Comparison of ENCODE assay signal across 20 cellular contexts in genomic region chr10:130140425-130140824, GRCh38. TPM values are rescaled to one million over a fixed set of nuclear protein-coding genes. Genes with fewer than 3 reads are reported as not detected.
DNase-seq lines count a peak whose midpoint lies in the region; ATAC-seq and TF ChIP-seq lines count a peak whose summit lies in the region.
"Had no signal": no experiment of that assay in that cellular context is flagged by ENCODE, and none has a peak within 500 bp of the region (broad histone marks: within the 10 kb centered on the region; RNA-seq: fewer than 3 reads in every experiment).

No MANE protein-coding gene starts in this region.

- peaks cover 42% of the 10 kb centered on the region for H4K20me1 ChIP-seq in PC-3 (ENCODE audit: low read length)

- CTCF ChIA-PET in PC-3 (lab: Charles Lee) = no interaction called here

- H3K36me3 ChIP-seq in PC-3 (ENCODE audit: low read depth, low read length) = 0 out of 2 replicates have a peak, but pooled peaks cover 2% of the 10 kb centered on the region

- H3K27ac ChIP-seq in PC-3 (ENCODE audit: low read length) = no peak overlapping the region
- H3K27ac ChIP-seq: body of pancreas, heart left ventricle, testis had no signal

- no peak for ATAC-seq in stimulated activated naive CD8-positive, alpha-beta T cell treated with anti-CD3 and anti-CD28 coated beads, Interleukin-15, Interleukin-2, amounts not matched to agents 100 U/mL and 50 U/mL, for 24 hours
- peak; percentile 13 for ATAC-seq in HG03432 (IDR thresholded peaks at IDR 0.05; ENCODE audit: unreplicated experiment)
- no peak for ATAC-seq in PC-3
- ATAC-seq in stimulated activated naive CD8-positive, alpha-beta T cell treated with anti-CD3 and anti-CD28 coated beads, Interleukin-15, amount 100 ng/mL, for 72 hours = no peak
- ATAC-seq: body of pancreas, heart left ventricle had no signal

- no peak overlapping the region for H3K9ac ChIP-seq in PC-3 (ENCODE audit: low read length)

- no peak for DNase-seq in stimulated activated naive CD8-positive, alpha-beta T cell treated with anti-CD3 and anti-CD28 coated beads, Interleukin-15, Interleukin-2, amounts not matched to agents 100 U/mL and 50 U/mL, for 24 hours
- DNase-seq in PC-3 (no peak), AML-193 (lab: John Stamatoyannopoulos, UW) (no peak), foreskin melanocyte (no peak), NCI-H1417 (lab: John Stamatoyannopoulos, UW) (no peak)
- DNase-seq in stimulated activated naive CD8-positive, alpha-beta T cell treated with anti-CD3 and anti-CD28 coated beads, Interleukin-15, amount 100 ng/mL, for 72 hours = no peak
- DNase-seq: activated CD4-positive, alpha-beta T cell treated with anti-CD3 and anti-CD28 coated beads for 48 hours; activated effector memory CD4-positive, alpha-beta T cell treated with anti-CD3 and anti-CD28 coated beads, Interleukin-2, amount 50 U/mL, for 16 hours; BE2C; body of pancreas; dermis blood vessel endothelial cell; H7; heart left ventricle; IMR-90; NCI-H1417 treated with DMSO at 0.1 percent for 48 hours; NK-92 treated with Interleukin-12 subunit alpha and Interleukin-12 subunit beta, amount 100 ng/mL, for 24 hours; SHP77 treated with DMSO at 0.1 percent for 48 hours; testis had no signal

- no peak overlapping the region for H3K27ac Mint-ChIP-seq in stimulated activated naive CD8-positive, alpha-beta T cell treated with anti-CD3 and anti-CD28 coated beads, Interleukin-15, Interleukin-2, amounts not matched to agents 100 ng/mL and 50 ng/mL, for 24 hours
- peak overlapping the region in 1 of 2 donors; percentile 25 for H3K27ac Mint-ChIP-seq in stimulated activated naive CD8-positive, alpha-beta T cell treated with anti-CD3 and anti-CD28 coated beads, Interleukin-15, amount 100 ng/mL, for 72 hours

- no peaks in the 10 kb centered on the region for H3K9me2 ChIP-seq in PC-3 (replicated peaks; ENCODE audit: low read length)

- H3K36me3 Mint-ChIP-seq in stimulated activated naive CD8-positive, alpha-beta T cell treated with anti-CD3 and anti-CD28 coated beads, Interleukin-15, Interleukin-2, amounts not matched to agents 100 ng/mL and 50 ng/mL, for 24 hours (ENCODE audit: low read depth) = peaks cover 50% of the 10 kb centered on the region

- H3K4me1 ChIP-seq in PC-3 (ENCODE audit: insufficient read depth, low read length) = peaks cover 14% of the 10 kb centered on the region
- H3K4me1 ChIP-seq: BE2C had no signal

- H3K4me2 ChIP-seq in PC-3 (ENCODE audit: low read length) = peak overlapping the region; percentile 34; the same call in 1 of the 2 replicates

- no peaks in the 10 kb centered on the region for H3K27me3 ChIP-seq in PC-3 (ENCODE audit: low read length)
- H3K27me3 ChIP-seq: BE2C, body of pancreas, heart left ventricle, testis had no signal

- intact Hi-C loops in PC-3 (cut with micrococcal nuclease) = no loop called here

- no TSS peak for BruUV-seq in PC-3 (replicated peaks; lab: Mats Ljungman, UMichigan)

- H2AFZ ChIP-seq in PC-3 (ENCODE audit: low read length) = no peak overlapping the region

- H3K4me3 ChIP-seq in PC-3 (ENCODE audit: low read length) = no peak overlapping the region
- H3K4me3 ChIP-seq: body of pancreas, heart left ventricle, testis had no signal

- POLR2A ChIA-PET in PC-3 (lab: Charles Lee; ENCODE audit: unreplicated experiment) = no interaction called here

- H3K27me3 Mint-ChIP-seq in stimulated activated naive CD8-positive, alpha-beta T cell treated with anti-CD3 and anti-CD28 coated beads, Interleukin-15, Interleukin-2, amounts not matched to agents 100 ng/mL and 50 ng/mL, for 24 hours = no peaks in the 10 kb centered on the region
- no peaks in the 10 kb centered on the region for H3K27me3 Mint-ChIP-seq in stimulated activated naive CD8-positive, alpha-beta T cell treated with anti-CD3 and anti-CD28 coated beads, Interleukin-15, amount 100 ng/mL, for 72 hours

- no peaks in the 10 kb centered on the region for H3K9me3 Mint-ChIP-seq in stimulated activated naive CD8-positive, alpha-beta T cell treated with anti-CD3 and anti-CD28 coated beads, Interleukin-15, Interleukin-2, amounts not matched to agents 100 ng/mL and 50 ng/mL, for 24 hours
- no peaks in the 10 kb centered on the region for H3K9me3 Mint-ChIP-seq in stimulated activated naive CD8-positive, alpha-beta T cell treated with anti-CD3 and anti-CD28 coated beads, Interleukin-15, amount 100 ng/mL, for 72 hours

- TF ChIP-seq CTCF in PC-3 (conservative IDR thresholded peaks at IDR 0.05; ENCODE audit: low read depth, low read length) = no peak

- peaks cover 60% of the 10 kb centered on the region for H3K4me1 Mint-ChIP-seq in stimulated activated naive CD8-positive, alpha-beta T cell treated with anti-CD3 and anti-CD28 coated beads, Interleukin-15, Interleukin-2, amounts not matched to agents 100 ng/mL and 50 ng/mL, for 24 hours (ENCODE audit: low read depth)
- H3K4me1 Mint-ChIP-seq in stimulated activated naive CD8-positive, alpha-beta T cell treated with anti-CD3 and anti-CD28 coated beads, Interleukin-15, amount 100 ng/mL, for 72 hours = peaks cover 62% of the 10 kb centered on the region

- peak overlapping the region; percentile 33 for H3K4me3 Mint-ChIP-seq in stimulated activated naive CD8-positive, alpha-beta T cell treated with anti-CD3 and anti-CD28 coated beads, Interleukin-15, Interleukin-2, amounts not matched to agents 100 ng/mL and 50 ng/mL, for 24 hours
- peak overlapping the region; percentile 10 to 19 for H3K4me3 Mint-ChIP-seq in stimulated activated naive CD8-positive, alpha-beta T cell treated with anti-CD3 and anti-CD28 coated beads, Interleukin-15, amount 100 ng/mL, for 72 hours

- H3F3A ChIP-seq in PC-3 (ENCODE audit: low read length, unreplicated experiment) = no peaks in the 10 kb centered on the region

- peaks cover 90% of the 10 kb centered on the region for H3K79me2 ChIP-seq in PC-3 (ENCODE audit: low read length)

- no peaks in the 10 kb centered on the region for H3K9me3 ChIP-seq in PC-3 (ENCODE audit: low read length)
- H3K9me3 ChIP-seq: BE2C, body of pancreas, heart left ventricle, testis had no signal

RNA-seq across cellular contexts. Expression of gene GLRX3, which starts 4.2 kb away (rescaled TPM):
- total RNA-seq in PC-3 (2014; rRNA removed) = 98.1 and 107 TPM in 2 replicates

RNA-seq across cellular contexts. Expression of gene C10orf143, which starts 29.8 kb away (rescaled TPM):
- 0.29 TPM in 1 of 2 replicates, not detected in the other for total RNA-seq in PC-3 (2014; rRNA removed)
